In the genomic region with DNA sequence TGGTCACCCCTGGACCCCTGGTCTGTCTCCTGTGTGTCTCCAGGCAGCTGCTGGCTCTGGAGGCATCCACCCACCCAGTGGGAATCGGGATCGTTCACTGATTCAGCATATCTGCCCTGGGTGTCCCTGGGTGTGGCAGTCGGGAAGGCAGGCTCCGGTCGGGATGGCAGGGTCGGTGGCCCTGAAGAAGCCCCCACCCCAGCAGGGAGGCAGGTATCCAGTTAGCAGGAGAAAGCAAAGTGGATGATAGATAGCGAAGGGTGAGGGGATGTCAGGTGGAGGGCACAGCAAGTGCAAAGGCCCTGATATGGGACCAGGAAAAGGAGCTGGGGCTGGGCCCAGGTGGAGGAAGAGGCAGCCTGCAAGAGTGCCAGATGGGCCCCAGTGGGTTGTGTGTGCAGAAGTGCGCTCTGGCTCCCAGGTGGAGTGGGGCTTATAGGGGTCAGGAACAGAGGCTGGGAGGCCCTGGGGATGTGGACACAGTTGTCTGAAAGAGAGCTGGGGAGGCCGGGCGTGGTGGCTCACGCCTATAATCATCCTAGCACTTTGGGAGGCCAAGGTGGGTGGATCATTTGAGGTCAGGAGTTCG, we compare ENCODE assay signal across 1 cellular context.
TF ChIP-seq lines count a peak whose summit lies in the region.

No MANE protein-coding gene starts in this region.

TF ChIP-seq in H1, 55 proteins besides CTCF, POLR2A, EP300 and RAD21:
- TF ChIP-seq, protein P1, sequence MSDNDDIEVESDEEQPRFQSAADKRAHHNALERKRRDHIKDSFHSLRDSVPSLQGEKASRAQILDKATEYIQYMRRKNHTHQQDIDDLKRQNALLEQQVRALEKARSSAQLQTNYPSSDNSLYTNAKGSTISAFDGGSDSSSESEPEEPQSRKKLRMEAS (IDR thresholded peaks at IDR 0.05) = no peak
- no peak for TF ChIP-seq RNF2 (IDR thresholded peaks at IDR 0.05; ENCODE audit: borderline replicate concordance, low read depth, low read length, missing control alignments, poor library complexity, severe bottlenecking)
- TF ChIP-seq CHD1 (IDR thresholded peaks at IDR 0.05; ENCODE audit: low read depth, low read length) = no peak
- TF ChIP-seq CBX8 (IDR thresholded peaks at IDR 0.05; ENCODE audit: borderline replicate concordance, low read depth, low read length) = no peak
- TF ChIP-seq BACH1 (IDR thresholded peaks at IDR 0.05; ENCODE audit: low read length) = no peak
- TF ChIP-seq SP4 (IDR thresholded peaks at IDR 0.05; ENCODE audit: low read length) = no peak
- TF ChIP-seq KDM1A (IDR thresholded peaks at IDR 0.05; ENCODE audit: borderline replicate concordance, low read length) = no peak
- TF ChIP-seq SIX5 (IDR thresholded peaks at IDR 0.05; ENCODE audit: low read depth, low read length) = no peak
- no peak for TF ChIP-seq KDM4A (IDR thresholded peaks at IDR 0.05; ENCODE audit: low read depth, low read length, severe bottlenecking)
- TF ChIP-seq CEBPB (IDR thresholded peaks at IDR 0.05; ENCODE audit: low read depth, low read length) = no peak
